21 cellular contexts compared by ENCODE assay signal in genomic region chr7:158949359-158949758, GRCh38.
"Had no signal": no experiment of that assay in that cellular context is flagged by ENCODE, and none has a peak within 500 bp of the region (broad histone marks: within the 10 kb centered on the region; RNA-seq: fewer than 3 reads in every experiment).

No MANE protein-coding gene starts in this region.

- ATAC-seq: Panc1, PC-3 had no signal

- DNase-seq: Karpas-422, KG1, MG63, NCI-H1092, NCI-H1105 treated with DMSO at 0.1 percent for 48 hours, NCI-H1417 treated with DMSO at 0.1 percent for 48 hours, NCI-H146, NCI-H1694 treated with DMSO at 0.1 percent for 48 hours, NCI-H2029, NCI-H2081 treated with DMSO at 0.1 percent for 48 hours, NCI-H2171, NCI-H226, NCI-H446, NCI-H510A, NCI-H524 treated with DMSO at 0.1 percent for 48 hours, NCI-H69, NCI-H774, PC-3, SHP77, SK-N-SH had no signal
